In the genomic region with DNA sequence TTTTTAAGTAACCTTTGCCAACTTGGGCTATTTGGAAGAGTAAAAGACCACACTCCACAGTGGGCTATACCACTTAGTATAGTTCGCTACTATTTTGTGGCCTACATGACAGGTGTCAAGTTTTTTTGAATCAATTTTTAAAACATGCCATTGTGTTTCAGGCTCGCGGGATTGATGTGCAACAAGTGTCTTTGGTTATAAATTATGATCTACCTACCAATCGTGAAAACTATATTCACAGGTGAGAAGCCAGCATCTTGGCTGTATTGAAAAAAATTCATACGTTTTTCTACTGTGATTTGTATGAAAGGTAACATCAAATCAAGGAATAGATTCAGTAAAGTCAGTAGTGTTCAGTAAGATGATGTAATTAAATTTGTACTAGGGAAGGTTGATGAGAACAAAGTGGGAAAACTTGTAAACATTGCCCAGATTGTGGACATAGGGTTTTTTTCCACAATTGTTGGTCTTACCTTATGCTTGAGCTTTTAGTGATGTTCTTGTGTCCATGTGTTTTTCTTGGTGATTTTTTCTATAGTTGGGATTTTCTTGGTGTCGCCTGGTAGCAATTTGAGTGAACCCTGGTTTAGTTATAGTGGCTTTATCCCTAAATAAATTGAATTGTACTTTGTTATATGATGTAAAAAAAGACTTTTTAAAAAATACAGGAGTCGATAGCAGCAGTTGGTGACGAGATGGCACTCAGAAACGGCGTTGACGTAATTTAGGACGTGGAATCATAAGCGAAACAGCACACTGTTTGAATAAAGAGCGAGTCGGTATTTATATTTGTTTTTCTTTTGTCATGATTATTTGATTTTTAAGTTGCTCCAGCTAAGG, we compare ENCODE assay signal across 8 cellular contexts. TPM values are rescaled to one million over a fixed set of nuclear protein-coding genes. Genes with fewer than 3 reads are reported as not detected.
DNase-seq lines count a peak whose midpoint lies in the region; ATAC-seq, FAIRE-seq and TF ChIP-seq lines count a peak whose summit lies in the region.
"Had no signal": no experiment of that assay in that cellular context is flagged by ENCODE, and none has a peak within 500 bp of the region (broad histone marks: within the 10 kb centered on the region; RNA-seq: fewer than 3 reads in every experiment).

No MANE protein-coding gene starts in this region.

- peak overlapping the region in 1 of 2 experiments; percentile 100; a peak in 1 of 4 replicates for H3K9ac ChIP-seq in K562 (ENCODE audit: insufficient read depth in 1 of 2, low read depth in 2 of 2, low read length in 2 of 2)

- peaks cover 62% of the 10 kb centered on the region for H3K79me2 ChIP-seq in K562 (ENCODE audit: control insufficient read depth, insufficient read depth, low read length)

- ATAC-seq in K562 (no peak), HG03460 (IDR thresholded peaks at IDR 0.05; ENCODE audit: unreplicated experiment) (no peak), GM18909 (IDR thresholded peaks at IDR 0.05; ENCODE audit: poor library complexity, unreplicated experiment) (no peak)

- POLR2A ChIA-PET in K562 (lab: Yijun Ruan, JAX): interaction anchor here (0.7 to 1.3 kb wide), 8 partner anchors 10 to 377 kb away, joined by 3 to 5 read pairs (median 3); no protein-coding TSS in a partner anchor

- no peaks in the 10 kb centered on the region for H3K9me3 ChIP-seq in K562 (replicated peaks; ENCODE audit: control insufficient read depth, insufficient read depth, low read depth, low read length)

- TF ChIP-seq RAD21 in Ishikawa (IDR thresholded peaks at IDR 0.05; ENCODE audit: low read depth) (no peak), K562 (CRISPR knock-in tag; conservative IDR thresholded peaks at IDR 0.05 in 1 of 2, IDR thresholded peaks at IDR 0.05 in 1 of 2) (no peak)

- in situ Hi-C loops in K562 (cut with MboI): no loop called here

- H3K4me1 Mint-ChIP-seq in nephron progenitor cell: peaks cover 44% of the 10 kb centered on the region

- H3K9me3 Mint-ChIP-seq in nephron progenitor cell: no peaks in the 10 kb centered on the region

- H2AFZ ChIP-seq in K562 (ENCODE audit: low read depth, low read length): no peak overlapping the region

- H3K4me3 ChIP-seq in K562: peak overlapping the region; percentile 81; the same call in 1 of the 2 replicates

- peaks cover 93% of the 10 kb centered on the region for H3K36me3 ChIP-seq in K562 (ENCODE audit: control insufficient read depth, insufficient read depth, low read length)

- H3K27me3 ChIP-seq in K562 (ENCODE audit: control insufficient read depth in 2 of 2, insufficient read depth in 2 of 2, low read length in 2 of 2): no peaks in the 10 kb centered on the region

- H3K27me3 Mint-ChIP-seq in nephron progenitor cell (ENCODE audit: low read depth, poor library complexity): no peaks in the 10 kb centered on the region

- 0 out of 2 replicates have a peak overlapping the region, but pooled peaks have one; percentile 99 for H3K4me2 ChIP-seq in K562 (ENCODE audit: insufficient read depth, low read length)

- peak overlapping the region; percentile 6; the same call in 1 of the 3 replicates for H3K27ac ChIP-seq in K562 (ENCODE audit: extremely low read depth, low read depth, low read length)

- peak overlapping the region; percentile 90 for H3K27ac Mint-ChIP-seq in nephron progenitor cell

- TF ChIP-seq EP300 in Ishikawa (IDR thresholded peaks at IDR 0.05; ENCODE audit: borderline replicate concordance) (no peak), K562 (IDR thresholded peaks at IDR 0.05; ENCODE audit: low read length) (no peak)

- peaks cover 65% of the 10 kb centered on the region for H4K20me1 ChIP-seq in K562 (replicated peaks; ENCODE audit: control insufficient read depth, insufficient read depth, low read length)

- intact Hi-C loops in K562 (cut with micrococcal nuclease): no loop called here

- FAIRE-seq in G401.6 (lab: Jason Lieb, UNC): peak; percentile 69
- FAIRE-seq in K562 (lab: Jason Lieb, UNC): no peak

- 75% methylated on average over 15 of the region's 15 CpGs for WGBS in K562 (ENCODE audit: insufficient coverage, low coverage, missing lambda C conversion rate)

- BruUV-seq in K562 (replicated peaks; lab: Mats Ljungman, UMichigan): no TSS peak

- peak in 1 of 4 experiments; percentile 14 for DNase-seq in K562 (ENCODE audit: extremely low read depth in 1 of 4, low spot score in 3 of 4)
- no peak for DNase-seq in nephron progenitor cell
- DNase-seq in NCI-H146 (lab: John Stamatoyannopoulos, UW): no peak
- DNase-seq: NCI-H345 had no signal

- TF ChIP-seq CTCF in K562 (IDR thresholded peaks at IDR 0.05 in 2 of 3, conservative IDR thresholded peaks at IDR 0.05 in 1 of 3; ENCODE audit: insufficient read depth in 2 of 3, low read depth in 1 of 3, low read length in 3 of 3): no peak
- TF ChIP-seq CTCF in nephron progenitor cell (IDR thresholded peaks at IDR 0.05): no peak

- H3K9me1 ChIP-seq in K562 (ENCODE audit: control insufficient read depth, insufficient read depth, low read length): no peaks in the 10 kb centered on the region

- H3K4me3 Mint-ChIP-seq in nephron progenitor cell: peak overlapping the region; percentile 64

- peaks cover 4 to 18% of the 10 kb centered on the region in 2 experiments; a peak in 3 of 5 replicates for H3K4me1 ChIP-seq in K562 (replicated peaks in 1 of 2; ENCODE audit: control insufficient read depth in 2 of 2, insufficient read depth in 2 of 2, low read length in 2 of 2)

- peaks cover 65% of the 10 kb centered on the region for H3K36me3 Mint-ChIP-seq in nephron progenitor cell (ENCODE audit: low read depth)

- TF ChIP-seq POLR2A in K562 (conservative IDR thresholded peaks at IDR 0.05): peak; percentile 11; the same call in 1 of the 2 replicates

- CTCF ChIA-PET in K562 (lab: Yijun Ruan, JAX; ENCODE audit: low intra/inter-chr PET ratio): no interaction called here

TF ChIP-seq in Ishikawa, 13 proteins besides CTCF, POLR2A, EP300 and RAD21 (continues in another document):
- peak; percentile 14; the same call in 1 of the 2 replicates for TF ChIP-seq FOXM1 (IDR thresholded peaks at IDR 0.05; ENCODE audit: borderline replicate concordance, low read depth)

TF ChIP-seq in K562, 482 proteins besides CTCF, POLR2A, EP300 and RAD21 (continues in another document):
- no peak for TF ChIP-seq HDAC8 (tag; IDR thresholded peaks at IDR 0.05)

RNA-seq across cellular contexts. Expression of a gene that starts 4.5 kb away (rescaled TPM):
- total RNA-seq in K562 (2011; cell fraction: chromatin; rRNA removed; ENCODE audit: low replicate concordance): 907 and 2,185 TPM in 2 replicates
- 596 and 759 TPM in 2 replicates for total RNA-seq in K562 (2011; cell fraction: nucleolus; rRNA removed)
- 826 and 984 TPM in 2 replicates for total RNA-seq in K562 (2011; cell fraction: nucleoplasm; rRNA removed)
- 307 and 311 TPM in 2 replicates for total RNA-seq in K562 (2014; rRNA removed)
- 509 and 525 TPM in 2 replicates for total RNA-seq in K562 (2014; rRNA removed; fragmentation: Illumina TruSeq; extraction: Trizol)
- total RNA-seq in K562 (2015; rRNA removed; fragmentation: Illumina TruSeq; extraction: Trizol): 454 and 491 TPM in 2 replicates
- 314 and 345 TPM in 2 replicates for total RNA-seq in K562 (2021)
- polyA plus RNA-seq in K562 (2011; rRNA removed): 610 and 754 TPM in 2 replicates
- polyA plus RNA-seq in K562 (2011; cell fraction: cytosol; rRNA removed): 99.9 and 649 TPM in 2 replicates
- polyA plus RNA-seq in K562 (2011; cell fraction: nucleus; rRNA removed): 835 and 1,465 TPM in 2 replicates
- polyA plus RNA-seq in K562 (2012): 245 and 306 TPM in 2 replicates
- 348 and 435 TPM in 2 replicates for polyA plus RNA-seq in K562 (2014; fragmentation: Illumina TruSeq; extraction: Trizol)
- 100 to 1,000 TPM; 329 to 333 TPM for polyA plus RNA-seq in K562 (2014; fragmentation: Nextera tagmentation; extraction: Ambion mirVana)
- polyA plus RNA-seq in K562 (2014; rRNA removed): 486 and 488 TPM in 2 replicates
- polyA minus RNA-seq in K562 (2011; rRNA and poly(A)+ RNA removed): 799 and 873 TPM in 2 replicates
- polyA minus RNA-seq in K562 (2011; cell fraction: cytosol; rRNA and poly(A)+ RNA removed): 331 and 423 TPM in 2 replicates
- 872 and 1,595 TPM in 2 replicates for polyA minus RNA-seq in K562 (2011; cell fraction: nucleus; rRNA and poly(A)+ RNA removed)

RNA-seq across cellular contexts. Expression of a gene that starts 18.4 kb away (rescaled TPM):
- 83.7 and 192 TPM in 2 replicates for total RNA-seq in K562 (2011; cell fraction: chromatin; rRNA removed; ENCODE audit: low replicate concordance)
- total RNA-seq in K562 (2011; cell fraction: nucleolus; rRNA removed): 38.6 and 48.2 TPM in 2 replicates
- total RNA-seq in K562 (2011; cell fraction: nucleoplasm; rRNA removed): 72.6 and 72.7 TPM in 2 replicates
- total RNA-seq in K562 (2014; rRNA removed) (127 and 138 TPM in 2 replicates), K562 (2014; rRNA removed; fragmentation: Illumina TruSeq; extraction: Trizol) (191 and 198 TPM in 2 replicates), K562 (2015; rRNA removed; fragmentation: Illumina TruSeq; extraction: Trizol) (162 and 180 TPM in 2 replicates), K562 (2021) (109 and 122 TPM in 2 replicates)
- polyA plus RNA-seq in K562 (2011; rRNA removed) (84.9 and 105 TPM in 2 replicates), K562 (2014; fragmentation: Illumina TruSeq; extraction: Trizol) (161 and 181 TPM in 2 replicates), K562 (2014; fragmentation: Nextera tagmentation; extraction: Ambion mirVana) (100 to 1,000 TPM; 180 to 227 TPM), K562 (2014; rRNA removed) (166 and 195 TPM in 2 replicates)
- polyA plus RNA-seq in K562 (2011; cell fraction: cytosol; rRNA removed): 19.1 and 34.8 TPM in 2 replicates
- 177 and 244 TPM in 2 replicates for polyA plus RNA-seq in K562 (2011; cell fraction: nucleus; rRNA removed)
- polyA plus RNA-seq in K562 (2012): 127 and 129 TPM in 2 replicates
- 44.9 and 47.6 TPM in 2 replicates for polyA minus RNA-seq in K562 (2011; rRNA and poly(A)+ RNA removed)
- 28.5 and 30.7 TPM in 2 replicates for polyA minus RNA-seq in K562 (2011; cell fraction: cytosol; rRNA and poly(A)+ RNA removed)
- 28.0 and 43.4 TPM in 2 replicates for polyA minus RNA-seq in K562 (2011; cell fraction: nucleus; rRNA and poly(A)+ RNA removed)

RNA-seq across cellular contexts. Expression of a gene that starts 54.6 kb away (rescaled TPM):
- not detected in 2 replicates for total RNA-seq in K562 (2011; cell fraction: chromatin; rRNA removed; ENCODE audit: low replicate concordance)
- 0.13 TPM in 1 of 2 replicates, not detected in the other for total RNA-seq in K562 (2011; cell fraction: nucleolus; rRNA removed)
- not detected in 2 replicates for total RNA-seq in K562 (2011; cell fraction: nucleoplasm; rRNA removed)
- total RNA-seq in K562 (2014; rRNA removed) (not detected in 2 replicates), K562 (2014; rRNA removed; fragmentation: Illumina TruSeq; extraction: Trizol) (not detected in 2 replicates), K562 (2015; rRNA removed; fragmentation: Illumina TruSeq; extraction: Trizol) (not detected in 2 replicates), K562 (2021) (0.04 TPM in 1 of 2 replicates, not detected in the other)
- polyA plus RNA-seq in K562 (2011; rRNA removed) (0.01 and 0.03 TPM in 2 replicates), K562 (2014; fragmentation: Illumina TruSeq; extraction: Trizol) (0.04 TPM in 2 replicates), K562 (2014; fragmentation: Nextera tagmentation; extraction: Ambion mirVana) (under 1 TPM; 0.01 to 0.03 TPM), K562 (2014; rRNA removed) (0.03 TPM in 1 of 2 replicates, not detected in the other)
- 0.01 TPM in 1 of 2 replicates, not detected in the other for polyA plus RNA-seq in K562 (2011; cell fraction: cytosol; rRNA removed)
- not detected in 2 replicates for polyA plus RNA-seq in K562 (2011; cell fraction: nucleus; rRNA removed)
- 0.01 TPM in 1 of 2 replicates, not detected in the other for polyA plus RNA-seq in K562 (2012)
- polyA minus RNA-seq in K562 (2011; rRNA and poly(A)+ RNA removed): not detected in 2 replicates
- polyA minus RNA-seq in K562 (2011; cell fraction: cytosol; rRNA and poly(A)+ RNA removed): not detected in 2 replicates
- polyA minus RNA-seq in K562 (2011; cell fraction: nucleus; rRNA and poly(A)+ RNA removed): not detected in 2 replicates
